In genomic region chr1:79478160-79478559, GRCh38 we compare ENCODE assay signal across 20 cellular contexts.
"Had no signal": no experiment of that assay in that cellular context is flagged by ENCODE, and none has a peak within 500 bp of the region (broad histone marks: within the 10 kb centered on the region; RNA-seq: fewer than 3 reads in every experiment).

No MANE protein-coding gene starts in this region.

- H3K4me3 ChIP-seq: dorsolateral prefrontal cortex, gastrocnemius medialis, mucosa of descending colon, prostate gland, right atrium auricular region, sigmoid colon, stomach, thyroid gland, vagina had no signal

- H3K36me3 ChIP-seq: gastrocnemius medialis, prostate gland, right atrium auricular region, sigmoid colon, stomach, thyroid gland, vagina had no signal

- H3K27ac ChIP-seq: dorsolateral prefrontal cortex, gastrocnemius medialis, prostate gland, sigmoid colon, stomach, thyroid gland, vagina had no signal

- H3K4me1 ChIP-seq: gastrocnemius medialis, prostate gland, right atrium auricular region, sigmoid colon, stomach, thyroid gland, vagina had no signal

- H3K9me3 ChIP-seq: gastrocnemius medialis, mucosa of descending colon, prostate gland, thyroid gland, vagina had no signal

- FAIRE-seq: keratinocyte had no signal

- H3K27me3 ChIP-seq: dorsolateral prefrontal cortex, gastrocnemius medialis, right atrium auricular region, sigmoid colon, stomach, thyroid gland, vagina had no signal

- ATAC-seq: gastrocnemius medialis; mucosa of descending colon; natural killer cell treated with Interleukin-12 subunit alpha and Interleukin-12 subunit beta and Interleukin-15 and Interleukin-18, amount 100 ng/mL, for 72 hours; stimulated activated effector memory CD8-positive, alpha-beta T cell treated with anti-CD3 and anti-CD28 coated beads, Interleukin-12 subunit alpha, Interleukin-12 subunit beta, amount 100 ng/mL, for 72 hours had no signal

- DNase-seq: dorsolateral prefrontal cortex; effector CD4-positive, alpha-beta T cell; gastrocnemius medialis; head of caudate nucleus; mesenchymal stem cell; naive B cell; sigmoid colon; stimulated activated CD4-positive, alpha-beta T cell treated with anti-CD3 and anti-CD28 coated beads, Interleukin-2, amount 100 ng/mL, for 24 hours; stimulated activated CD4-positive, alpha-beta T cell treated with anti-CD3 and anti-CD28 coated beads, Interleukin-4, amount 100 ng/mL, for 24 hours; stimulated activated naive CD4-positive, alpha-beta T cell treated with Interleukin-2 at 50 U/mL for 16 hours; stomach; thyroid gland; trophoblast cell had no signal
